Comparison of ENCODE assay signal across 14 cellular contexts in genomic region chr1:68331117-68331865, GRCh38.
DNase-seq lines count a peak whose midpoint lies in the region; ATAC-seq, FAIRE-seq and TF ChIP-seq lines count a peak whose summit lies in the region.
"Had no signal": no experiment of that assay in that cellular context is flagged by ENCODE, and none has a peak within 500 bp of the region (broad histone marks: within the 10 kb centered on the region; RNA-seq: fewer than 3 reads in every experiment).

No MANE protein-coding gene starts in this region.

- no peak for TF ChIP-seq RAD21 in HepG2 (CRISPR knock-in tag; IDR thresholded peaks at IDR 0.05)

- no peaks in the 10 kb centered on the region for H3K79me2 ChIP-seq in astrocyte (ENCODE audit: insufficient read depth, low read length)
- H3K79me2 ChIP-seq in keratinocyte (ENCODE audit: control insufficient read depth, insufficient read depth, low read length), result no peaks in the 10 kb centered on the region
- H3K79me2 ChIP-seq in HepG2 (ENCODE audit: insufficient read depth, low read length), result no peaks in the 10 kb centered on the region
- no peaks in the 10 kb centered on the region for H3K79me2 ChIP-seq in MM.1S (ENCODE audit: low read length)

- DNase-seq in BJ (ENCODE audit: low read depth) (peak; percentile 87), HT1080 (ENCODE audit: low read depth) (peak; percentile 94), astrocyte (ENCODE audit: low read depth) (peak; percentile 98), keratinocyte (ENCODE audit: low read depth, low spot score) (peak; percentile 57), HepG2 (ENCODE audit: low spot score) (no peak), mesenteric fat pad (ENCODE audit: low spot score) (no peak), MM.1S (no peak)
- DNase-seq: activated naive CD4-positive, alpha-beta T cell treated with Interleukin-2 at 50 U/mL for 16 hours; effector memory CD8-positive, alpha-beta T cell; NCI-H1105 treated with DMSO at 0.1 percent for 48 hours; pancreas; trophoblast cell had no signal

- no peak overlapping the region for H3K9ac ChIP-seq in astrocyte (ENCODE audit: low read length)
- no peak overlapping the region for H3K9ac ChIP-seq in keratinocyte (ENCODE audit: control insufficient read depth, extremely low read depth, insufficient read depth, low read length)
- H3K9ac ChIP-seq in HepG2 (ENCODE audit: insufficient read depth, low read depth, low read length), result no peak overlapping the region
- no peak overlapping the region for H3K9ac ChIP-seq in MM.1S (ENCODE audit: low read length)

- H3K9me3 Mint-ChIP-seq in astrocyte (ENCODE audit: unreplicated experiment), result no peaks in the 10 kb centered on the region

- BruUV-seq in HepG2 (replicated peaks; lab: Mats Ljungman, UMichigan), result no TSS peak

- H3K36me3 Mint-ChIP-seq in astrocyte (ENCODE audit: low read depth, unreplicated experiment), result no peaks in the 10 kb centered on the region

- no peaks in the 10 kb centered on the region for H3K27me3 Mint-ChIP-seq in astrocyte (ENCODE audit: low read depth, unreplicated experiment)
- H3K27me3 Mint-ChIP-seq: effector memory CD8-positive, alpha-beta T cell had no signal

- FAIRE-seq in astrocyte (lab: Jason Lieb, UNC) (peak; percentile 95), keratinocyte (lab: Jason Lieb, UNC) (peak; percentile 71), HepG2 (lab: Jason Lieb, UNC) (no peak)
- FAIRE-seq: H1, pancreas had no signal

- no peaks in the 10 kb centered on the region for H3K9me1 ChIP-seq in keratinocyte (ENCODE audit: control insufficient read depth, extremely low read depth, insufficient read depth, low read length)

- H3K4me3 ChIP-seq in BJ (ENCODE audit: low read depth, low read length) (no peak overlapping the region), astrocyte (ENCODE audit: insufficient read depth, low read depth, low read length) (no peak overlapping the region), keratinocyte (ENCODE audit: control insufficient read depth in 2 of 3, extremely low read depth in 1 of 3, insufficient read depth in 2 of 3, low read depth in 1 of 3, low read length in 3 of 3) (no peak overlapping the region), HepG2 (replicated peaks in 1 of 3; ENCODE audit: insufficient read depth in 1 of 3, low read depth in 2 of 3, low read length in 3 of 3) (no peak overlapping the region), MM.1S (ENCODE audit: low read length) (no peak overlapping the region)
- H3K4me3 ChIP-seq: pancreas had no signal

- intact Hi-C loops in HepG2 (cut with micrococcal nuclease; ENCODE audit: unreplicated experiment), result no loop called here

- WGBS in HepG2 (ENCODE audit: low lambda C conversion rate), result 0% methylated on average over 2 of the region's 2 CpGs

- CTCF ChIA-PET in BJ (lab: Yijun Ruan, JAX) (interaction anchor here (0.9 to 3.1 kb wide), 6 partner anchors 9 to 214 kb away, joined by 3 to 22 read pairs (median 6); partner anchors contain the start of gene WLS), HepG2 (lab: Yijun Ruan, JAX; ENCODE audit: low intra/inter-chr PET ratio, low total read pairs) (no interaction called here)

- H2AFZ ChIP-seq in astrocyte (ENCODE audit: low read depth, low read length) (no peak overlapping the region), keratinocyte (ENCODE audit: control insufficient read depth, low read length) (no peak overlapping the region), HepG2 (ENCODE audit: low read length) (no peak overlapping the region), MM.1S (ENCODE audit: low read length) (no peak overlapping the region)

- H3K4me3 Mint-ChIP-seq in astrocyte (ENCODE audit: unreplicated experiment), result no peak overlapping the region
- H3K4me3 Mint-ChIP-seq: effector memory CD8-positive, alpha-beta T cell had no signal

- peak overlapping the region; percentile 66 for H3K4me2 ChIP-seq in astrocyte (ENCODE audit: low read length)
- H3K4me2 ChIP-seq in keratinocyte (ENCODE audit: control insufficient read depth, extremely low read depth, insufficient read depth, low read depth, low read length), result no peak overlapping the region
- no peak overlapping the region for H3K4me2 ChIP-seq in HepG2 (ENCODE audit: low read depth, low read length)
- H3K4me2 ChIP-seq in MM.1S (ENCODE audit: low read depth, low read length), result no peak overlapping the region

- TF ChIP-seq CTCF in BJ (IDR thresholded peaks at IDR 0.05; ENCODE audit: insufficient read depth, low read depth, low read length), result no peak
- TF ChIP-seq CTCF in astrocyte (IDR thresholded peaks at IDR 0.05; ENCODE audit: insufficient read depth, low read depth, low read length), result no peak
- TF ChIP-seq CTCF in keratinocyte (optimal IDR thresholded peaks at IDR 0.05 in 1 of 3, IDR thresholded peaks at IDR 0.05 in 1 of 3, conservative IDR thresholded peaks at IDR 0.05 in 1 of 3; ENCODE audit: extremely low read depth in 1 of 3, insufficient read depth in 2 of 3, low read length in 3 of 3), result no peak
- TF ChIP-seq CTCF in HepG2 (CRISPR knock-in tag; IDR thresholded peaks at IDR 0.05), result no peak
- no peak for TF ChIP-seq CTCF in MM.1S (IDR thresholded peaks at IDR 0.05; ENCODE audit: low read length)

- no peak overlapping the region for H3K27ac Mint-ChIP-seq in astrocyte (ENCODE audit: unreplicated experiment)
- H3K27ac Mint-ChIP-seq: effector memory CD8-positive, alpha-beta T cell had no signal

- in situ Hi-C loops in HepG2 (cut with HindIII; ENCODE audit: extremely low pct_ligation_motif_present, low pct_unique_long_range_greater_than_20kb), result no loop called here

- no peaks in the 10 kb centered on the region for H3K9me2 ChIP-seq in MM.1S (replicated peaks; ENCODE audit: insufficient read depth, low read length)

- peaks cover 23% of the 10 kb centered on the region for H3K4me1 Mint-ChIP-seq in astrocyte (ENCODE audit: low read depth, unreplicated experiment)

- H3K4me1 ChIP-seq in astrocyte (ENCODE audit: insufficient read depth, low read length), result peaks cover 29% of the 10 kb centered on the region
- peaks cover 5% of the 10 kb centered on the region for H3K4me1 ChIP-seq in keratinocyte (ENCODE audit: control insufficient read depth, extremely low read depth, insufficient read depth, low read length)
- H3K4me1 ChIP-seq in HepG2 (ENCODE audit: insufficient read depth, low read length), result no peaks in the 10 kb centered on the region
- H3K4me1 ChIP-seq in MM.1S (ENCODE audit: low read length), result no peaks in the 10 kb centered on the region
- H3K4me1 ChIP-seq: pancreas had no signal

- TF ChIP-seq EP300 in HepG2 (IDR thresholded peaks at IDR 0.05; ENCODE audit: low read depth in 2 of 2, low read length in 2 of 2) (no peak), HepG2 (CRISPR knock-in tag; IDR thresholded peaks at IDR 0.05; ENCODE audit: borderline replicate concordance) (no peak)

- H3K36me3 ChIP-seq in BJ (ENCODE audit: control insufficient read depth, insufficient read depth, low read length), result no peaks in the 10 kb centered on the region
- no peaks in the 10 kb centered on the region for H3K36me3 ChIP-seq in astrocyte (ENCODE audit: insufficient read depth, low read length)
- H3K36me3 ChIP-seq in keratinocyte (ENCODE audit: control insufficient read depth in 2 of 2, extremely low read depth in 1 of 2, insufficient read depth in 2 of 2, low read length in 2 of 2), result no peaks in the 10 kb centered on the region
- no peaks in the 10 kb centered on the region for H3K36me3 ChIP-seq in HepG2 (replicated peaks in 1 of 2; ENCODE audit: control insufficient read depth in 1 of 2, insufficient read depth in 2 of 2, low read length in 2 of 2)
- no peaks in the 10 kb centered on the region for H3K36me3 ChIP-seq in MM.1S (replicated peaks; ENCODE audit: insufficient read depth, low read length)
- H3K36me3 ChIP-seq: pancreas had no signal

- H3K27me3 ChIP-seq in BJ (ENCODE audit: control insufficient read depth, insufficient read depth, low read length) (peaks cover 2% of the 10 kb centered on the region; the same call in 1 of the 2 replicates), astrocyte (ENCODE audit: insufficient read depth, low read length) (peaks cover 10% of the 10 kb centered on the region), keratinocyte (ENCODE audit: control insufficient read depth, extremely low read depth, insufficient read depth, low read length) (no peaks in the 10 kb centered on the region), HepG2 (ENCODE audit: control insufficient read depth in 1 of 2, insufficient read depth in 2 of 2, low read length in 2 of 2) (no peaks in the 10 kb centered on the region; a peak in 1 of 5 replicates), MM.1S (replicated peaks; ENCODE audit: insufficient read depth, low read length) (no peaks in the 10 kb centered on the region)
- H3K27me3 ChIP-seq: pancreas had no signal

- no peak for ATAC-seq in HepG2
- ATAC-seq in GM19455 (IDR thresholded peaks at IDR 0.05; ENCODE audit: unreplicated experiment), result no peak
- ATAC-seq: effector memory CD8-positive, alpha-beta T cell had no signal

- H3K27ac ChIP-seq in astrocyte (ENCODE audit: low read depth, low read length) (peak overlapping the region; percentile 70), keratinocyte (ENCODE audit: control insufficient read depth, insufficient read depth, low read length) (no peak overlapping the region), HepG2 (ENCODE audit: extremely low read length, insufficient read depth, low read length) (no peak overlapping the region), MM.1S (ENCODE audit: low read length) (no peak overlapping the region)
- H3K27ac ChIP-seq: pancreas had no signal

- H3F3A ChIP-seq in MM.1S (ENCODE audit: insufficient read depth, low read length), result no peaks in the 10 kb centered on the region

- H3K9me3 ChIP-seq in astrocyte (ENCODE audit: insufficient read depth, low read depth, low read length), result no peaks in the 10 kb centered on the region
- H3K9me3 ChIP-seq in keratinocyte (ENCODE audit: control insufficient read depth, low read depth, low read length), result no peaks in the 10 kb centered on the region
- no peaks in the 10 kb centered on the region for H3K9me3 ChIP-seq in HepG2 (ENCODE audit: low read length)
- no peaks in the 10 kb centered on the region for H3K9me3 ChIP-seq in MM.1S (replicated peaks; ENCODE audit: insufficient read depth, low read length)
- H3K9me3 ChIP-seq: pancreas had no signal

- no peak for TF ChIP-seq POLR2A in HepG2 (IDR thresholded peaks at IDR 0.05; ENCODE audit: insufficient read depth in 1 of 2, low read depth in 2 of 2, low read length in 2 of 2)

- H4K20me1 ChIP-seq in astrocyte (ENCODE audit: insufficient read depth, low read length) (no peaks in the 10 kb centered on the region), keratinocyte (ENCODE audit: control insufficient read depth, extremely low read depth, insufficient read depth, low read length) (no peaks in the 10 kb centered on the region), HepG2 (ENCODE audit: insufficient read depth, low read length) (no peaks in the 10 kb centered on the region), MM.1S (ENCODE audit: insufficient read depth, low read length) (no peaks in the 10 kb centered on the region)

- POLR2A ChIA-PET in BJ (lab: Charles Lee), result interaction anchor here (1.0 kb wide), 1 partner anchor 499 kb away, joined by 3 read pairs; no protein-coding TSS in a partner anchor
- POLR2A ChIA-PET in HepG2 (lab: Yijun Ruan, JAX), result no interaction called here

- dilution Hi-C loops in keratinocyte (cut with MboI; ENCODE audit: extremely low pct_ligation_motif_present, low sequenced_read_pairs), result loop anchor here (25.0 kb wide), 1 partner anchor 194 kb away; no protein-coding TSS in a partner anchor

TF ChIP-seq in HepG2, 621 proteins besides CTCF, POLR2A, EP300 and RAD21 (continues in another document):
- TF ChIP-seq ZNF546 (CRISPR knock-in tag; conservative IDR thresholded peaks at IDR 0.05), result no peak
- TF ChIP-seq JARID2 (CRISPR knock-in tag; IDR thresholded peaks at IDR 0.05; ENCODE audit: insufficient replicate concordance), result no peak

Comparison
In these comparisons a context has a peak if more than half of its experiments do, and no peak if none do; other contexts are left out.
1. DNase-seq: peak in BJ (single experiment), HT1080 (single experiment), astrocyte (single experiment) and keratinocyte (single experiment); none in HepG2 (single experiment), mesenteric fat pad (single experiment) and MM.1S (single experiment).